ENCODE assay signal across 1 cellular context in the genomic region with DNA sequence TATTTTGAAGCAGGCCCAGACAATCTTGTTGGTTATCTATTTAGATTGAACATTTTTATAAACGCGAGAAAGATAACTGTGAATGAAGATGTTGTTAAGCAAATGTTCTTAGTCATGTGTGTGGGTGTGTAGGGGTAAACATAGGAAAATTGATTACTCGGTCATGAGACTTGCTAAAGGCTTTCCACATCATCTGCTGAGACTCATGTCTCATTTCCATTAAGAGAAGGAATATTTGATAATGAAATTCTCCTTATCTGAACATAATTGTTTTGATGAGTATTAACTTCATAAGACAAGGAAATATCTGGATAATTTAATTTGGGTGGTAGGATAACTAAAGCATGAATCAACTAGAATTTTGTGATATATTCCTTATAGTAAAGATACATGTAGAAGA.
TF ChIP-seq lines count a peak whose summit lies in the region.

No MANE protein-coding gene starts in this region.

TF ChIP-seq in IMR-90, 13 proteins besides CTCF, POLR2A, EP300 and RAD21 (continued from another document):
- TF ChIP-seq ELK1 (IDR thresholded peaks at IDR 0.05; ENCODE audit: borderline replicate concordance, low read depth, low read length) (no peak), MAFK (IDR thresholded peaks at IDR 0.05; ENCODE audit: low read depth, low read length) (no peak), BHLHE40 (IDR thresholded peaks at IDR 0.05; ENCODE audit: low read depth, low read length) (peak; percentile 93), RFX5 (IDR thresholded peaks at IDR 0.05; ENCODE audit: low read depth, low read length) (no peak)
